ENCODE assay signal across 1 cellular context in genomic region chr4:6542951-6543350, GRCh38.
TF ChIP-seq lines count a peak whose summit lies in the region.

No MANE protein-coding gene starts in this region.

TF ChIP-seq in GM23338, 12 proteins besides CTCF, POLR2A, EP300 and RAD21 (continued from another document):
- TF ChIP-seq ETS1 (IDR thresholded peaks at IDR 0.05) (no peak), REST (IDR thresholded peaks at IDR 0.05; ENCODE audit: unreplicated experiment) (no peak), STAT1 (IDR thresholded peaks at IDR 0.05; ENCODE audit: unreplicated experiment) (no peak), NANOG (IDR thresholded peaks at IDR 0.05; ENCODE audit: borderline replicate concordance) (no peak), ZNF114 (CRISPR knock-in tag; IDR thresholded peaks at IDR 0.05) (no peak)
TF ChIP-seq in GM23338: peak in this region for 0.
